Comparison of ENCODE assay signal across 31 cellular contexts in genomic region chr10:47330366-47330765, GRCh38. TPM values are rescaled to one million over a fixed set of nuclear protein-coding genes. Genes with fewer than 3 reads are reported as not detected.
A peak's percentile ranks its signal among the peaks of the same experiment; 100 is the strongest.
DNase-seq lines count a peak whose midpoint lies in the region; ATAC-seq, FAIRE-seq and TF ChIP-seq lines count a peak whose summit lies in the region.
"Had no signal": no experiment of that assay in that cellular context is flagged by ENCODE, and none has a peak within 500 bp of the region (broad histone marks: within the 10 kb centered on the region; RNA-seq: fewer than 3 reads in every experiment).

No MANE protein-coding gene starts in this region.

- H3K4me3 ChIP-seq in RWPE2 (ENCODE audit: severe bottlenecking) (no peak overlapping the region), kidney (ENCODE audit: low read length in 2 of 2) (no peak overlapping the region), osteoblast (ENCODE audit: insufficient read depth, low read length) (no peak overlapping the region)
- H3K4me3 ChIP-seq: PC-9 had no signal

- peaks cover 11% of the 10 kb centered on the region for H3K27me3 ChIP-seq in RWPE2 (ENCODE audit: insufficient read depth, poor library complexity, severe bottlenecking)
- H3K27me3 ChIP-seq in osteoblast (ENCODE audit: insufficient read depth, low read length) = peaks cover 13% of the 10 kb centered on the region
- H3K27me3 ChIP-seq: BE2C had no signal

- H3K9ac ChIP-seq in kidney (ENCODE audit: low read length in 2 of 2) = no peak overlapping the region

- H4K20me1 ChIP-seq in osteoblast (ENCODE audit: insufficient read depth, low read length) = no peaks in the 10 kb centered on the region

- no peak overlapping the region for H2AFZ ChIP-seq in osteoblast (ENCODE audit: low read length)
- H2AFZ ChIP-seq: PC-9 had no signal

- no peaks in the 10 kb centered on the region for H3K9me3 ChIP-seq in RWPE2 (ENCODE audit: severe bottlenecking)
- H3K9me3 ChIP-seq in kidney (ENCODE audit: control insufficient read depth in 1 of 2, low read length in 2 of 2) = no peaks in the 10 kb centered on the region
- no peaks in the 10 kb centered on the region for H3K9me3 ChIP-seq in osteoblast (ENCODE audit: low read depth, low read length)
- H3K9me3 ChIP-seq: BE2C had no signal

- H3K79me2 ChIP-seq in osteoblast (ENCODE audit: insufficient read depth, low read length) = no peaks in the 10 kb centered on the region

- H3K36me3 ChIP-seq in RWPE2 (ENCODE audit: low read depth) = no peaks in the 10 kb centered on the region
- no peaks in the 10 kb centered on the region for H3K36me3 ChIP-seq in kidney (ENCODE audit: control insufficient read depth in 1 of 2, insufficient read depth in 2 of 2, low read length in 2 of 2)
- no peaks in the 10 kb centered on the region for H3K36me3 ChIP-seq in osteoblast (ENCODE audit: insufficient read depth, low read length)
- H3K36me3 ChIP-seq: BE2C had no signal

- ATAC-seq in RWPE2 (ENCODE audit: low read depth) (no peak), HG02973 (IDR thresholded peaks at IDR 0.05; ENCODE audit: unreplicated experiment) (no peak)

- no peaks in the 10 kb centered on the region for H3K4me1 ChIP-seq in RWPE2 (ENCODE audit: insufficient read depth, poor library complexity, severe bottlenecking)
- H3K4me1 ChIP-seq in kidney (ENCODE audit: control insufficient read depth in 1 of 2, insufficient read depth in 1 of 2, low read depth in 1 of 2, low read length in 2 of 2) = peaks cover 0 to 4% of the 10 kb centered on the region in 2 donors
- no peaks in the 10 kb centered on the region for H3K4me1 ChIP-seq in osteoblast (ENCODE audit: insufficient read depth, low read length)

- H3K27ac ChIP-seq in 22Rv1 (peak overlapping the region; percentile 56), RWPE2 (ENCODE audit: poor library complexity, severe bottlenecking) (no peak overlapping the region), kidney (ENCODE audit: low read depth in 2 of 2, low read length in 2 of 2) (no peak overlapping the region), osteoblast (ENCODE audit: low read depth, low read length) (no peak overlapping the region)
- H3K27ac ChIP-seq: PC-9 had no signal

- intact Hi-C loops in kidney (cut with DNase I) = no loop called here

- peak; percentile 18 for DNase-seq in RWPE2 (ENCODE audit: low spot score)
- DNase-seq in kidney = peak; percentile 24
- DNase-seq in osteoblast (ENCODE audit: insufficient read length, low spot score, missing footprints) = peak; percentile 75
- no peak for DNase-seq in RCC 7860 (ENCODE audit: low spot score)
- no peak for DNase-seq in COLO829 (ENCODE audit: low spot score)
- no peak for DNase-seq in effector CD4-positive, alpha-beta T cell
- DNase-seq: BE2C; CD8-positive, alpha-beta memory T cell; DMS79 treated with DMSO at 0.1 percent for 48 hours; GF-D8; KBM-7; MV-4-11; NCI-H1105; NCI-H1436 treated with DMSO at 0.1 percent for 48 hours; NCI-H1930; NCI-H2107; NCI-H524; NCI-H82; PC-9; RPMI8226; SHP77 had no signal

- TF ChIP-seq CTCF in 22Rv1 (IDR thresholded peaks at IDR 0.05) (no peak), RWPE2 (IDR thresholded peaks at IDR 0.05; ENCODE audit: poor library complexity, severe bottlenecking) (no peak), kidney (IDR thresholded peaks at IDR 0.05; ENCODE audit: borderline replicate concordance, extremely low read depth, insufficient read depth) (no peak), osteoblast (IDR thresholded peaks at IDR 0.05; ENCODE audit: extremely low read depth, low read depth, low read length) (no peak)

- no peak overlapping the region for H3K4me2 ChIP-seq in osteoblast (ENCODE audit: insufficient read depth, low read length)
- H3K4me2 ChIP-seq: PC-9 had no signal

- FAIRE-seq in kidney (lab: Jason Lieb, UNC) = no peak
- FAIRE-seq in RCC 7860 (lab: Jason Lieb, UNC) = no peak
- FAIRE-seq: GM12891 had no signal

RNA-seq across cellular contexts. Expression of gene GDF2, which starts 8.1 kb away (rescaled TPM):
- total RNA-seq in kidney (not detected), osteoblast (not detected in 2 replicates)
- polyA plus RNA-seq in kidney (ENCODE audit: insufficient read depth, low read depth, low replicate concordance) = not detected
- total RNA-seq: Calu3; CD8-positive, alpha-beta memory T cell; H4; HT-29; LHCN-M2; MCF 10A; PC-9; SK-MEL-5 had no signal
- polyA plus RNA-seq: CD14-positive monocyte; CD8-positive, alpha-beta memory T cell had no signal

RNA-seq across cellular contexts. Expression of gene RBP3, which starts 17.8 kb away (rescaled TPM):
- total RNA-seq in kidney = not detected
- not detected for polyA plus RNA-seq in kidney (ENCODE audit: insufficient read depth, low read depth, low replicate concordance)
- not detected in 2 replicates for total RNA-seq in osteoblast
- total RNA-seq: Calu3; CD8-positive, alpha-beta memory T cell; H4; LHCN-M2; MCF 10A; PC-9; SK-MEL-5 had no signal
- polyA plus RNA-seq: CD14-positive monocyte; CD8-positive, alpha-beta memory T cell had no signal

RNA-seq across cellular contexts. Expression of gene GDF10, which starts 30.4 kb away (rescaled TPM):
- total RNA-seq in kidney = 1.1 TPM
- not detected for polyA plus RNA-seq in kidney (ENCODE audit: insufficient read depth, low read depth, low replicate concordance)
- under 0.01 TPM in 2 replicates for total RNA-seq in osteoblast
- total RNA-seq: Calu3, H4, HT-29, LHCN-M2, MCF 10A, PC-9, SK-MEL-5 had no signal
- polyA plus RNA-seq: CD14-positive monocyte had no signal

RNA-seq across cellular contexts. Expression of gene ZNF488, which starts 53.7 kb away (rescaled TPM):
- 0.09 TPM for total RNA-seq in kidney
- polyA plus RNA-seq in kidney (ENCODE audit: insufficient read depth, low read depth, low replicate concordance) = 4.0 TPM
- total RNA-seq in osteoblast = under 0.01 and 0.29 TPM in 2 replicates
- total RNA-seq: SK-MEL-5 had no signal
- polyA plus RNA-seq: CD14-positive monocyte; CD8-positive, alpha-beta memory T cell had no signal

Comparison
In these comparisons a context has a peak if more than half of its experiments do, and no peak if none do; other contexts are left out.
1. DNase-seq: peak in RWPE2 (single experiment), kidney (single experiment) and osteoblast (single experiment); none in RCC 7860 (single experiment), COLO829 (single experiment) and effector CD4-positive, alpha-beta T cell (single experiment).